11 cellular contexts compared by ENCODE assay signal in the genomic region with DNA sequence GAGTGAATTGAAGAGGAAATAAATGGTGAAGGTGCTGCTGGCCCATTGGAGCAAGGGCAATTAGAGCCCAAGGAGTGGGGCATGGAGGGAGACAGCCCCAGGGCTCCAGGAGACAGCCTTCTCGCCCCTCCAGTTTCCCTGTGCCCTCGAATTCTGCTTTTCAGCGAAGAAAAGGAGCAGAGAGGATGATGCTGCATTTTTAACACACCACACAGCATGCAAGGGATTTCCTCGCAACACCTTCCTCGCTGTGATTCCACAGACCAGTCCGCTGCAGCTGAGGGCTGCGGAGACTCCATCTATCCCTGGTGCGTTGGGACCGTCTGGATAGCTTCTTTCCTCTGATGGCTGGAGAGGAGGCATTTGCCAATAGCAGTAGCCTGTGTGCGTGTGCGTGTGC. TPM values are rescaled to one million over a fixed set of nuclear protein-coding genes. Genes with fewer than 3 reads are reported as not detected.
A peak's percentile ranks its signal among the peaks of the same experiment; 100 is the strongest.
DNase-seq lines count a peak whose midpoint lies in the region; TF ChIP-seq lines count a peak whose summit lies in the region.
"Had no signal": no experiment of that assay in that cellular context is flagged by ENCODE, and none has a peak within 500 bp of the region (broad histone marks: within the 10 kb centered on the region; RNA-seq: fewer than 3 reads in every experiment).

No MANE protein-coding gene starts in this region.

- DNase-seq in NCI-H1417 (lab: John Stamatoyannopoulos, UW) = peak in 2 of 3 experiments; percentile 27 to 29
- DNase-seq in NCI-H1417 treated with DMSO at 0.1 percent for 48 hours (lab: John Stamatoyannopoulos, UW) = no peak
- peak; percentile 49 for DNase-seq in WERI-Rb-1
- DNase-seq in stomach = no peak
- DNase-seq in T-helper 2 cell = no peak
- DNase-seq in effector CD4-positive, alpha-beta T cell = no peak
- DNase-seq in esophagus squamous epithelium (lab: John Stamatoyannopoulos, UW) = no peak
- DNase-seq: NCI-H1930 had no signal

- TF ChIP-seq CTCF in WERI-Rb-1 (IDR thresholded peaks at IDR 0.05; ENCODE audit: low read depth, low read length) = no peak
- TF ChIP-seq CTCF in stomach (IDR thresholded peaks at IDR 0.05) = no peak
- no peak for TF ChIP-seq CTCF in esophagus squamous epithelium (IDR thresholded peaks at IDR 0.05)

- H3K27me3 ChIP-seq in WERI-Rb-1 (ENCODE audit: insufficient read depth, low read depth, severe bottlenecking) (no peaks in the 10 kb centered on the region), stomach (peaks cover 0 to 39% (median 24%) of the 10 kb centered on the region in 3 donors), esophagus squamous epithelium (peaks cover 0 to 28% (median 0%) of the 10 kb centered on the region in 4 donors)

- 28 to 44% (median 36%) methylated on average over 11 of the region's 11 CpGs for WGBS in stomach, 5 donors
- 42 to 69% methylated on average over 11 of the region's 11 CpGs for WGBS in esophagus squamous epithelium, 2 donors

- no peaks in the 10 kb centered on the region for H3K9me3 ChIP-seq in WERI-Rb-1 (ENCODE audit: severe bottlenecking)
- H3K9me3 ChIP-seq in stomach = no peaks in the 10 kb centered on the region
- no peaks in the 10 kb centered on the region for H3K9me3 ChIP-seq in esophagus squamous epithelium

- no peaks in the 10 kb centered on the region for H3K36me3 ChIP-seq in WERI-Rb-1
- no peaks in the 10 kb centered on the region for H3K36me3 ChIP-seq in stomach
- no peaks in the 10 kb centered on the region for H3K36me3 ChIP-seq in esophagus squamous epithelium

- TF ChIP-seq POLR2A in stomach (IDR thresholded peaks at IDR 0.05) (no peak), esophagus squamous epithelium (IDR thresholded peaks at IDR 0.05) (no peak)

- TF ChIP-seq EP300 in stomach (IDR thresholded peaks at IDR 0.05) = no peak

- intact Hi-C loops in stomach (cut with DNase I; ENCODE audit: low total_unique reads) = no loop called here
- intact Hi-C loops in esophagus squamous epithelium (cut with DNase I) = no loop called here

- H3K4me3 ChIP-seq in WERI-Rb-1 (ENCODE audit: low read depth, low read length) (peak overlapping the region; percentile 67), iPS-11a (ENCODE audit: low read depth, low read length) (peak overlapping the region; percentile 13), stomach (peak overlapping the region in 3 of 4 donors; percentile 30 to 36 (median 35)), esophagus squamous epithelium (peak overlapping the region in 2 of 4 donors; percentile 36 to 59)

- H3K4me1 ChIP-seq in stomach (peaks cover 5 to 17% (median 12%) of the 10 kb centered on the region in 4 donors), esophagus squamous epithelium (peaks cover 0 to 16% (median 8%) of the 10 kb centered on the region in 3 donors)

- H3K27ac ChIP-seq in WERI-Rb-1 = peak overlapping the region; percentile 5; the same call in 1 of the 2 replicates
- no peak overlapping the region for H3K27ac ChIP-seq in stomach
- no peak overlapping the region for H3K27ac ChIP-seq in esophagus squamous epithelium
- H3K27ac ChIP-seq: HL-60 had no signal

RNA-seq across cellular contexts. Expression of a gene that starts 41.7 kb away (rescaled TPM):
- total RNA-seq in stomach = under 1 TPM in 2 of 5 donors, not detected in 3; 0.18 to 0.29 TPM
- polyA plus RNA-seq in stomach = under 1 TPM; 0.08 to 0.15 (median 0.12) TPM
- total RNA-seq in esophagus squamous epithelium = under 1 TPM in 2 of 4 donors, not detected in 2; 0.19 to 0.22 TPM
- total RNA-seq: mucosa of gallbladder had no signal

Comparison
In these comparisons a context has a peak if more than half of its experiments do, and no peak if none do; other contexts are left out.
1. DNase-seq: peak in NCI-H1417 (2 of 3) and WERI-Rb-1 (single experiment); none in NCI-H1417 treated with DMSO at 0.1 percent for 48 hours (single experiment), stomach (single experiment), T-helper 2 cell (0 of 5), effector CD4-positive, alpha-beta T cell (single experiment) and esophagus squamous epithelium (single experiment).